Comparison of ENCODE assay signal across 21 cellular contexts in the genomic region with DNA sequence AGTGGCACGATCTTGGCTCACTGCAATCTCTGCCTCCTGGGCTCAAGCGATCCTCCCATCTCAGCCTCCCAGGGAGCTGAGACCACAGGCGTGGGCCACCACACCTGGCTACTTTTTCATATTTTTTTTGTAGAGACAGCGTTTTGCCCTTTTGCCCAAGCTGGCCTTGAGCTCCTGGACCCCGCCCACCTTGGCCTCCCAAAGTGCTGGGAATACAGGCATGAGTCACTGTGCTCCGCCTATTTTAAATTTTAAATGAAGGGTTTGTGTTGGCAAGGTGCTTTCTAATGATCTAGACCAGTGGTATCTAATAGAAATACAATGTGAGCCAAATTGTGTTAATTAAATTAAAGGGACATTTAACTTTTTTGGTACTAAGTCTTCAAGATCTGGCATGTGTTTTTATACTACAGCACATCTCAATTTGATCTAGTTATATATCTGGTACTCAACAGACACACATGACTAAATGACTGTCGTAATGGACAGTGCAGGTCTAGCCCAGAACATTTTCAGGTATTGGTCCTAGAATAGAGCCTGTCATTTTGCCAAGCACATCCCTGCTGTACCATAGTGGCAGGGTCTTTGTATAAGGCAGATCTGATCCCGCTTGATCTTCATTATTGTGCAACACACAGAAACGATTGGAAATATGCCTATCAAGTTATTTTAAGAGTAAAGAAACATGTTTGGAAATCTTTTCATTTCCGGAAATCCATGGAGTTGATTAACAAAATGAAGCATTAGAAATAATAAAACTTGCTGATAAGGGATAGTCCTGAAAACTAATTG. TPM values are rescaled to one million over a fixed set of nuclear protein-coding genes. Genes with fewer than 3 reads are reported as not detected.
A peak's percentile ranks its signal among the peaks of the same experiment; 100 is the strongest.
DNase-seq lines count a peak whose midpoint lies in the region; ATAC-seq, FAIRE-seq and TF ChIP-seq lines count a peak whose summit lies in the region.
"Had no signal": no experiment of that assay in that cellular context is flagged by ENCODE, and none has a peak within 500 bp of the region (broad histone marks: within the 10 kb centered on the region; RNA-seq: fewer than 3 reads in every experiment).

No MANE protein-coding gene starts in this region.

- TF ChIP-seq POLR2A in A549 (IDR thresholded peaks at IDR 0.05; ENCODE audit: low read length) (no peak), endothelial cell of umbilical vein (IDR thresholded peaks at IDR 0.05; ENCODE audit: low read depth, low read length) (no peak)

- H3K27me3 ChIP-seq in DND-41 (ENCODE audit: insufficient read depth, low read length, poor library complexity) (no peaks in the 10 kb centered on the region), endothelial cell of umbilical vein (ENCODE audit: control insufficient read depth in 2 of 2, insufficient read depth in 2 of 2, low read length in 2 of 2) (no peaks in the 10 kb centered on the region)
- H3K27me3 ChIP-seq: vagina had no signal

- no TSS peak for BruUV-seq in endothelial cell of umbilical vein (replicated peaks; lab: Mats Ljungman, UMichigan)

- CTCF ChIA-PET in A549 (lab: Yijun Ruan, JAX): no interaction called here
- CTCF ChIA-PET in activated CD8-positive, alpha-beta T cell treated with anti-CD3 and anti-CD28 coated beads for 36 hours (lab: Charles Lee): no interaction called here
- CTCF ChIA-PET in endothelial cell of umbilical vein (lab: Charles Lee): no interaction called here
- CTCF ChIA-PET in RWPE1 (lab: Yijun Ruan, JAX): interaction anchor here (0.7 kb wide), 1 partner anchor 19 kb away, joined by 3 read pairs; no protein-coding TSS in a partner anchor

- ATAC-seq in A549 (no peak), DND-41 (ENCODE audit: insufficient read depth, low read depth) (no peak), GM18861 (IDR thresholded peaks at IDR 0.05; ENCODE audit: unreplicated experiment) (no peak), GM19397 (IDR thresholded peaks at IDR 0.05; ENCODE audit: unreplicated experiment) (no peak)
- no peak for ATAC-seq in activated CD8-positive, alpha-beta T cell treated with anti-CD3 and anti-CD28 coated beads for 36 hours
- ATAC-seq: naive thymus-derived CD4-positive, alpha-beta T cell had no signal

- H3K27ac ChIP-seq in A549 (no peak overlapping the region), DND-41 (ENCODE audit: low read length) (no peak overlapping the region), endothelial cell of umbilical vein (ENCODE audit: insufficient read depth, low read depth, low read length) (no peak overlapping the region), RWPE1 (no peak overlapping the region)
- H3K27ac ChIP-seq: SK-N-MC, vagina had no signal

- POLR2A ChIA-PET in A549 (lab: Yijun Ruan, JAX): no interaction called here
- POLR2A ChIA-PET in activated CD8-positive, alpha-beta T cell treated with anti-CD3 and anti-CD28 coated beads for 36 hours (lab: Charles Lee): no interaction called here
- POLR2A ChIA-PET in endothelial cell of umbilical vein (lab: Charles Lee): no interaction called here
- POLR2A ChIA-PET in RWPE1 (lab: Yijun Ruan, JAX; ENCODE audit: low non-redundant PET): no interaction called here

- no peak for TF ChIP-seq EP300 in A549 (IDR thresholded peaks at IDR 0.05)

- H3K79me2 ChIP-seq in DND-41 (ENCODE audit: insufficient read depth, low read length) (peaks cover 100% of the 10 kb centered on the region), endothelial cell of umbilical vein (ENCODE audit: control insufficient read depth, insufficient read depth, low read length) (peaks cover 90% of the 10 kb centered on the region)

- peaks cover 60% of the 10 kb centered on the region for H3K4me1 Mint-ChIP-seq in activated CD8-positive, alpha-beta T cell treated with anti-CD3 and anti-CD28 coated beads for 36 hours (ENCODE audit: low read depth)

- FAIRE-seq in A549 (lab: Jason Lieb, UNC): no peak
- FAIRE-seq in endothelial cell of umbilical vein (lab: Jason Lieb, UNC): peak; percentile 43
- FAIRE-seq: HTR-8/SVneo had no signal

- H3K9me3 ChIP-seq in A549 (no peaks in the 10 kb centered on the region), DND-41 (ENCODE audit: insufficient read depth, low read length, severe bottlenecking) (no peaks in the 10 kb centered on the region), endothelial cell of umbilical vein (replicated peaks; ENCODE audit: control insufficient read depth, insufficient read depth, low read length) (no peaks in the 10 kb centered on the region)
- H3K9me3 ChIP-seq: Caco-2, vagina had no signal

- no peaks in the 10 kb centered on the region for H3K27me3 Mint-ChIP-seq in activated CD8-positive, alpha-beta T cell treated with anti-CD3 and anti-CD28 coated beads for 36 hours
- H3K27me3 Mint-ChIP-seq: activated CD4-positive, alpha-beta T cell treated with anti-CD3 and anti-CD28 coated beads, Interleukin-2, amount 10 ng/mL, durations not matched to agents 7 days and 5 days; central memory CD8-positive, alpha-beta T cell; naive thymus-derived CD4-positive, alpha-beta T cell had no signal

- H3K4me3 ChIP-seq in A549: no peak overlapping the region
- peak overlapping the region in 1 of 2 experiments; percentile 22; a peak in 1 of 4 replicates for H3K4me3 ChIP-seq in DND-41 (ENCODE audit: low read depth in 1 of 2, low read length in 2 of 2)
- H3K4me3 ChIP-seq in endothelial cell of umbilical vein (replicated peaks in 1 of 3; ENCODE audit: insufficient read depth in 1 of 3, low read depth in 1 of 3, low read length in 3 of 3): no peak overlapping the region
- H3K4me3 ChIP-seq: SK-N-MC, vagina had no signal

- no peaks in the 10 kb centered on the region for H3K9me1 ChIP-seq in endothelial cell of umbilical vein (replicated peaks; ENCODE audit: control insufficient read depth, extremely low read depth, insufficient read depth, low read length)

- H2AFZ ChIP-seq in DND-41 (ENCODE audit: low read depth, low read length) (no peak overlapping the region), endothelial cell of umbilical vein (ENCODE audit: low read depth, low read length) (no peak overlapping the region)

- H3K9me3 Mint-ChIP-seq in activated CD8-positive, alpha-beta T cell treated with anti-CD3 and anti-CD28 coated beads for 36 hours: no peaks in the 10 kb centered on the region
- H3K9me3 Mint-ChIP-seq: activated CD4-positive, alpha-beta T cell treated with anti-CD3 and anti-CD28 coated beads, Interleukin-2, amount 10 ng/mL, durations not matched to agents 7 days and 5 days; central memory CD8-positive, alpha-beta T cell had no signal

- H3K9ac ChIP-seq in DND-41 (ENCODE audit: low read depth, low read length): peak overlapping the region; percentile 17; the same call in 1 of the 2 replicates
- no peak overlapping the region for H3K9ac ChIP-seq in endothelial cell of umbilical vein (replicated peaks; ENCODE audit: extremely low read depth, insufficient read depth, low read length)

- dilution Hi-C loops in endothelial cell of umbilical vein (cut with MboI; ENCODE audit: extremely low pct_ligation_motif_present, low sequenced_read_pairs): no loop called here

- H3K4me1 ChIP-seq in A549 (peaks cover 52% of the 10 kb centered on the region), DND-41 (ENCODE audit: insufficient read depth, low read length) (peaks cover 89% of the 10 kb centered on the region), endothelial cell of umbilical vein (ENCODE audit: control insufficient read depth, extremely low read depth, insufficient read depth, low read length) (peaks cover 22% of the 10 kb centered on the region)
- H3K4me1 ChIP-seq: Caco-2 had no signal

- H3K36me3 Mint-ChIP-seq in activated CD8-positive, alpha-beta T cell treated with anti-CD3 and anti-CD28 coated beads for 36 hours (ENCODE audit: low read depth): peaks cover 81% of the 10 kb centered on the region

- intact Hi-C loops in activated CD8-positive, alpha-beta T cell treated with anti-CD3 and anti-CD28 coated beads for 36 hours (cut with micrococcal nuclease): no loop called here
- intact Hi-C loops in endothelial cell of umbilical vein (cut with micrococcal nuclease): no loop called here

- peak overlapping the region; percentile 54 for H3K4me3 Mint-ChIP-seq in activated CD8-positive, alpha-beta T cell treated with anti-CD3 and anti-CD28 coated beads for 36 hours
- H3K4me3 Mint-ChIP-seq: activated CD4-positive, alpha-beta T cell treated with anti-CD3 and anti-CD28 coated beads, Interleukin-2, amount 10 ng/mL, durations not matched to agents 7 days and 5 days; central memory CD8-positive, alpha-beta T cell had no signal

- TF ChIP-seq RAD21 in A549 (conservative IDR thresholded peaks at IDR 0.05 in 1 of 2, IDR thresholded peaks at IDR 0.05 in 1 of 2): no peak

- DNase-seq in A549 (ENCODE audit: low read depth in 1 of 2, low spot score in 1 of 2) (no peak), DND-41 (no peak), endothelial cell of umbilical vein (ENCODE audit: low read depth, low spot score) (no peak), RWPE1 (ENCODE audit: low spot score) (no peak), HT-29 (ENCODE audit: low spot score) (no peak)
- no peak for DNase-seq in activated CD8-positive, alpha-beta T cell treated with anti-CD3 and anti-CD28 coated beads for 36 hours
- DNase-seq: activated CD4-positive, alpha-beta T cell treated with anti-CD3 and anti-CD28 coated beads, Interleukin-2, amount 10 ng/mL, durations not matched to agents 7 days and 5 days; activated T-cell treated with anti-CD3 and anti-CD28 coated beads, Interleukin-2, amount 50 U/mL, for 1 hour; amniotic stem cell; Caco-2; effector CD8-positive, alpha-beta T cell; head of caudate nucleus; naive thymus-derived CD4-positive, alpha-beta T cell; NCI-H774; stimulated activated CD4-positive, alpha-beta T cell treated with anti-CD3 and anti-CD28 coated beads, Interleukin-2, amount 100 ng/mL, for 24 hours had no signal

- H3K36me3 ChIP-seq in DND-41 (ENCODE audit: insufficient read depth, low read length) (peaks cover 96% of the 10 kb centered on the region), endothelial cell of umbilical vein (ENCODE audit: control insufficient read depth in 2 of 2, extremely low read depth in 1 of 2, insufficient read depth in 2 of 2, low read length in 2 of 2) (peaks cover 7 to 15% of the 10 kb centered on the region in 2 experiments)

- peak overlapping the region; percentile 57 for H3K27ac Mint-ChIP-seq in activated CD8-positive, alpha-beta T cell treated with anti-CD3 and anti-CD28 coated beads for 36 hours
- H3K27ac Mint-ChIP-seq: activated CD4-positive, alpha-beta T cell treated with anti-CD3 and anti-CD28 coated beads, Interleukin-2, amount 10 ng/mL, durations not matched to agents 7 days and 5 days had no signal

- 76% methylated on average over 10 of the region's 10 CpGs for WGBS in A549 (ENCODE audit: missing lambda C conversion rate)

- TF ChIP-seq CTCF in A549 (IDR thresholded peaks at IDR 0.05): no peak
- TF ChIP-seq CTCF in DND-41 (IDR thresholded peaks at IDR 0.05; ENCODE audit: borderline replicate concordance, extremely low read depth, low read length, poor library complexity, severe bottlenecking): no peak
- no peak for TF ChIP-seq CTCF in activated CD8-positive, alpha-beta T cell treated with anti-CD3 and anti-CD28 coated beads for 36 hours (IDR thresholded peaks at IDR 0.05)
- no peak for TF ChIP-seq CTCF in endothelial cell of umbilical vein (IDR thresholded peaks at IDR 0.05; ENCODE audit: extremely low read depth in 1 of 2, insufficient read depth in 1 of 2, low read depth in 1 of 2, low read length in 2 of 2)
- no peak for TF ChIP-seq CTCF in RWPE1 (conservative IDR thresholded peaks at IDR 0.05; ENCODE audit: low read depth)

- H4K20me1 ChIP-seq in DND-41 (ENCODE audit: insufficient read depth, low read length) (peaks cover 77% of the 10 kb centered on the region), endothelial cell of umbilical vein (replicated peaks; ENCODE audit: control insufficient read depth, extremely low read depth, insufficient read depth, low read length) (peaks cover 3% of the 10 kb centered on the region)

- H3K4me2 ChIP-seq in A549 (peak overlapping the region; percentile 21; the same call in 1 of the 3 replicates), DND-41 (ENCODE audit: insufficient read depth, low read length) (peak overlapping the region; percentile 44), endothelial cell of umbilical vein (ENCODE audit: insufficient read depth, low read length) (no peak overlapping the region)

RNA-seq across cellular contexts. Expression of gene PGK1, which starts 7.3 kb away (rescaled TPM):
- polyA plus RNA-seq in A549 (2011; rRNA removed) (689 and 781 TPM in 2 replicates), A549 (2017; fragmentation: RNase III; extraction: RNeasy Plus Mini Kit Qiagen cat#74134 plus additional on column Dnase treatment) (329 to 351 TPM (median 333 TPM) in 3 replicates), endothelial cell of umbilical vein (192 and 222 TPM in 2 replicates)
- 338 and 354 TPM in 2 replicates for polyA plus RNA-seq in A549 (2012; cell fraction: cytosol; rRNA removed)
- 209 and 562 TPM in 2 replicates for polyA plus RNA-seq in A549 (2012; cell fraction: nucleus; rRNA removed)
- polyA minus RNA-seq in A549 (2011; rRNA and poly(A)+ RNA removed): 305 and 409 TPM in 2 replicates
- 1,000 to 10,000 TPM; 1,745 to 1,759 TPM for total RNA-seq in activated CD8-positive, alpha-beta T cell treated with anti-CD3 and anti-CD28 coated beads for 36 hours
- total RNA-seq in endothelial cell of umbilical vein: 377 and 392 TPM in 2 replicates
- 265 and 301 TPM in 2 replicates for polyA plus RNA-seq in endothelial cell of umbilical vein (2011; cell fraction: cytosol; rRNA removed)
- polyA plus RNA-seq in endothelial cell of umbilical vein (2011; cell fraction: nucleus; rRNA removed): 185 and 275 TPM in 2 replicates
- polyA plus RNA-seq in endothelial cell of umbilical vein (2012): 371 and 467 TPM in 2 replicates
- 231 and 294 TPM in 2 replicates for polyA minus RNA-seq in endothelial cell of umbilical vein
- 254 TPM for polyA minus RNA-seq in endothelial cell of umbilical vein (2011; cell fraction: cytosol; rRNA and poly(A)+ RNA removed)
- 41.9 and 62.8 TPM in 2 replicates for polyA minus RNA-seq in endothelial cell of umbilical vein (2011; cell fraction: nucleus; rRNA and poly(A)+ RNA removed)
- total RNA-seq in HT-29 (2014; rRNA removed; shearing (Covaris generic)): 241 and 250 TPM in 2 replicates

RNA-seq across cellular contexts. Expression of gene TAF9B, which starts 28.1 kb away (rescaled TPM):
- polyA plus RNA-seq in A549 (2011; rRNA removed) (36.2 and 43.4 TPM in 2 replicates), A549 (2017; fragmentation: RNase III; extraction: RNeasy Plus Mini Kit Qiagen cat#74134 plus additional on column Dnase treatment) (14.5 to 17.0 TPM (median 14.6 TPM) in 3 replicates), endothelial cell of umbilical vein (25.9 and 26.2 TPM in 2 replicates)
- polyA plus RNA-seq in A549 (2012; cell fraction: cytosol; rRNA removed): 11.6 and 12.6 TPM in 2 replicates
- 4.2 and 5.5 TPM in 2 replicates for polyA plus RNA-seq in A549 (2012; cell fraction: nucleus; rRNA removed)
- 18.6 and 19.8 TPM in 2 replicates for polyA minus RNA-seq in A549 (2011; rRNA and poly(A)+ RNA removed)
- total RNA-seq in activated CD8-positive, alpha-beta T cell treated with anti-CD3 and anti-CD28 coated beads for 36 hours: 10 to 100 TPM; 11.3 to 13.4 TPM
- 16.0 and 18.5 TPM in 2 replicates for total RNA-seq in endothelial cell of umbilical vein
- 28.1 and 30.1 TPM in 2 replicates for polyA plus RNA-seq in endothelial cell of umbilical vein (2011; cell fraction: cytosol; rRNA removed)
- 14.5 and 15.3 TPM in 2 replicates for polyA plus RNA-seq in endothelial cell of umbilical vein (2011; cell fraction: nucleus; rRNA removed)
- 13.7 and 20.4 TPM in 2 replicates for polyA plus RNA-seq in endothelial cell of umbilical vein (2012)
- 18.9 and 25.0 TPM in 2 replicates for polyA minus RNA-seq in endothelial cell of umbilical vein
- 18.8 TPM for polyA minus RNA-seq in endothelial cell of umbilical vein (2011; cell fraction: cytosol; rRNA and poly(A)+ RNA removed)
- 9.5 and 11.6 TPM in 2 replicates for polyA minus RNA-seq in endothelial cell of umbilical vein (2011; cell fraction: nucleus; rRNA and poly(A)+ RNA removed)
- 6.1 and 9.5 TPM in 2 replicates for total RNA-seq in HT-29 (2014; rRNA removed; shearing (Covaris generic))
